In genomic region chr13:113448885-113449692, GRCh38 we compare ENCODE assay signal across 9 cellular contexts. TPM values are rescaled to one million over a fixed set of nuclear protein-coding genes. Genes with fewer than 3 reads are reported as not detected.
DNase-seq lines count a peak whose midpoint lies in the region; ATAC-seq and TF ChIP-seq lines count a peak whose summit lies in the region.
"Had no signal": no experiment of that assay in that cellular context is flagged by ENCODE, and none has a peak within 500 bp of the region (broad histone marks: within the 10 kb centered on the region; RNA-seq: fewer than 3 reads in every experiment).

No MANE protein-coding gene starts in this region.

- H3K4me1 ChIP-seq in heart left ventricle, result peaks cover 3 to 59% (median 31%) of the 10 kb centered on the region in 12 donors
- peaks cover 33% of the 10 kb centered on the region for H3K4me1 ChIP-seq in psoas muscle

- TF ChIP-seq CTCF in heart left ventricle (IDR thresholded peaks at IDR 0.05), result no peak
- no peak for TF ChIP-seq CTCF in psoas muscle (IDR thresholded peaks at IDR 0.05)

- no peak for TF ChIP-seq POLR2A in heart left ventricle (IDR thresholded peaks at IDR 0.05)

- peak overlapping the region; percentile 37 to 96 (median 72) for H3K27ac ChIP-seq in heart left ventricle
- peak overlapping the region; percentile 89 for H3K27ac ChIP-seq in psoas muscle

- H3K36me3 ChIP-seq in heart left ventricle, result peaks cover 0 to 14% (median 0%) of the 10 kb centered on the region in 9 donors
- peaks cover 0 to 16% of the 10 kb centered on the region in 2 donors for H3K36me3 ChIP-seq in psoas muscle (ENCODE audit: insufficient read depth in 1 of 2, low read depth in 1 of 2)

- peak; percentile 0 to 25 (median 12) for ATAC-seq in heart left ventricle
- no peak for ATAC-seq in left ventricle myocardium superior
- ATAC-seq in psoas muscle, result peak in 3 of 4 donors; percentile 0 to 4 (median 2)

- intact Hi-C loops in heart left ventricle (cut with DNase I), result loop anchor here in 1 of 10 donors (2.0 kb wide), 1 partner anchor 42 kb away; the partner anchor contains the start of gene DCUN1D2
- intact Hi-C loops in left ventricle myocardium superior (cut with micrococcal nuclease), result no loop called here
- intact Hi-C loops in psoas muscle (cut with DNase I), result loop anchor here in 1 of 2 donors (1.0 kb wide), 1 partner anchor 22 kb away; no protein-coding TSS in a partner anchor

- H3K4me3 ChIP-seq in heart left ventricle, result peak overlapping the region in 11 of 12 donors; percentile 32 to 76 (median 64)
- peak overlapping the region; percentile 60 for H3K4me3 ChIP-seq in psoas muscle

- H3K9me3 ChIP-seq in heart left ventricle (no peaks in the 10 kb centered on the region), psoas muscle (no peaks in the 10 kb centered on the region)

- DNase-seq in heart left ventricle (peak in 2 of 5 donors; percentile 43 to 67), left ventricle myocardium superior (no peak), NCI-H187 treated with DMSO at 0.1 percent for 48 hours (lab: John Stamatoyannopoulos, UW) (peak; percentile 83), T1000 (lab: John Stamatoyannopoulos, UW) (peak; percentile 99), dermis microvascular lymphatic vessel endothelial cell (ENCODE audit: low read depth in 2 of 2) (peak; percentile 19 to 56), psoas muscle (peak; percentile 67), UCSD-AML1 (lab: John Stamatoyannopoulos, UW; ENCODE audit: unreplicated experiment) (no peak), pons (ENCODE audit: low spot score) (no peak)
- DNase-seq: DND-41 had no signal

- no peaks in the 10 kb centered on the region for H3K27me3 ChIP-seq in heart left ventricle
- H3K27me3 ChIP-seq in psoas muscle (ENCODE audit: insufficient read depth in 3 of 3, low read length in 2 of 3), result no peaks in the 10 kb centered on the region

- WGBS in heart left ventricle, 4 donors, result 34 to 44% (median 38%) methylated on average over 28 to 29 of the region's 29 CpGs
- WGBS in psoas muscle, 3 donors, result 40 to 52% (median 46%) methylated on average over 29 of the region's 29 CpGs

RNA-seq across cellular contexts. Expression of gene ADPRHL1, which starts 4.2 kb away (rescaled TPM):
- total RNA-seq in heart left ventricle (100 to 1,000 TPM; 329 to 774 (median 572) TPM), left ventricle myocardium superior (442 TPM), dermis microvascular lymphatic vessel endothelial cell (0.25 and 0.77 TPM in 2 replicates), psoas muscle (100 to 1,000 TPM; 186 to 776 (median 416) TPM)
- polyA plus RNA-seq in heart left ventricle (100 to 1,000 TPM; 160 to 252 TPM), psoas muscle (100 to 1,000 TPM; 219 to 326 (median 249) TPM)

RNA-seq across cellular contexts. Expression of gene DCUN1D2, which starts 41.4 kb away (rescaled TPM):
- total RNA-seq in heart left ventricle (100 to 1,000 TPM in 7 of 9 donors, 10 to 100 TPM in 2; 95.4 to 247 (median 159) TPM), left ventricle myocardium superior (242 TPM), dermis microvascular lymphatic vessel endothelial cell (5.4 and 8.3 TPM in 2 replicates), psoas muscle (10 to 100 TPM; 65.7 to 87.0 (median 77.6) TPM)
- polyA plus RNA-seq in heart left ventricle (10 to 100 TPM; 68.7 to 83.9 TPM), psoas muscle (100 to 1,000 TPM in 1 of 3 donors, 10 to 100 TPM in 2; 32.4 to 151 (median 57.2) TPM)

Comparison
In these comparisons a context has a peak if more than half of its experiments do, and no peak if none do; other contexts are left out.
1. DNase-seq: peak in NCI-H187 treated with DMSO at 0.1 percent for 48 hours (single experiment), T1000 (single experiment), dermis microvascular lymphatic vessel endothelial cell (2 of 2) and psoas muscle (2 of 2); none in left ventricle myocardium superior (single experiment), UCSD-AML1 (single experiment) and pons (single experiment).
2. RNA of gene ADPRHL1, which starts 4.2 kb away (total RNA-seq): 329 to 774 TPM in heart left ventricle, 186 to 776 TPM in psoas muscle and 442 TPM in left ventricle myocardium superior (single experiment); 0.25 to 0.77 TPM in dermis microvascular lymphatic vessel endothelial cell; every median in the first group is over 100 times any median in the second.